Comparison of ENCODE assay signal across 1 cellular context in genomic region chr11:1047576-1048156, GRCh38.
TF ChIP-seq lines count a peak whose summit lies in the region.

No MANE protein-coding gene starts in this region.

TF ChIP-seq in K562, 482 proteins besides CTCF, POLR2A, EP300 and RAD21:
- TF ChIP-seq BHLHE40 (IDR thresholded peaks at IDR 0.05; ENCODE audit: low read length) = peak; percentile 61
- TF ChIP-seq SETDB1 (IDR thresholded peaks at IDR 0.05; ENCODE audit: low read length) = no peak
- no peak for TF ChIP-seq POU5F1 (IDR thresholded peaks at IDR 0.05; ENCODE audit: borderline replicate concordance, low read depth, low read length, partially characterized antibody)
- peak in 1 of 2 experiments; percentile 22 for TF ChIP-seq E2F6 (IDR thresholded peaks at IDR 0.05; ENCODE audit: borderline replicate concordance in 1 of 2, extremely low read depth in 1 of 2, insufficient read depth in 1 of 2, insufficient read length in 1 of 2, low read depth in 1 of 2, low read length in 1 of 2, poor library complexity in 1 of 2, severe bottlenecking in 1 of 2)
- no peak for TF ChIP-seq THAP7 (CRISPR knock-in tag; IDR thresholded peaks at IDR 0.05)
TF ChIP-seq in K562: peak in this region for 2.
